Comparison of ENCODE assay signal across 8 cellular contexts in genomic region chr20:2006452-2007381, GRCh38. TPM values are rescaled to one million over a fixed set of nuclear protein-coding genes. Genes with fewer than 3 reads are reported as not detected.
DNase-seq lines count a peak whose midpoint lies in the region; ATAC-seq lines count a peak whose summit lies in the region.

No MANE protein-coding gene starts in this region.

- peak; percentile 6 for DNase-seq in stimulated activated CD4-positive, alpha-beta T cell treated with anti-CD3 and anti-CD28 coated beads, Interleukin-12 subunit alpha, Interleukin-12 subunit beta, amount 100 ng/mL, for 4 hours
- no peak for DNase-seq in stimulated activated CD4-positive, alpha-beta T cell treated with anti-CD3 and anti-CD28 coated beads, Interleukin-4, amount 100 ng/mL, for 4 hours
- DNase-seq in NCI-H1105 (lab: John Stamatoyannopoulos, UW): peak; percentile 61
- peak; percentile 29 to 45 for DNase-seq in activated T-cell treated with anti-CD3 and anti-CD28 coated beads, Interleukin-2, amount 50 U/mL, for 72 hours
- DNase-seq in inferior parietal cortex (ENCODE audit: extremely low spot score): peak; percentile 40
- DNase-seq in stimulated activated effector memory CD8-positive, alpha-beta T cell treated with anti-CD3 and anti-CD28 coated beads, Interleukin-12 subunit alpha, Interleukin-12 subunit beta, amount 100 ng/mL, for 72 hours (ENCODE audit: low spot score in 2 of 2): peak; percentile 20 to 57
- no peak for DNase-seq in DMS114 treated with DMSO at 0.1 percent for 48 hours (lab: John Stamatoyannopoulos, UW; ENCODE audit: unreplicated experiment)

- no peaks in the 10 kb centered on the region for H3K4me1 Mint-ChIP-seq in activated T-cell treated with anti-CD3 and anti-CD28 coated beads, Interleukin-2, amount 50 U/mL, for 72 hours (ENCODE audit: low read depth)
- H3K4me1 Mint-ChIP-seq in stimulated activated effector memory CD8-positive, alpha-beta T cell treated with anti-CD3 and anti-CD28 coated beads, Interleukin-12 subunit alpha, Interleukin-12 subunit beta, amount 100 ng/mL, for 72 hours: no peaks in the 10 kb centered on the region

- peaks cover 27% of the 10 kb centered on the region for H3K27me3 Mint-ChIP-seq in activated T-cell treated with anti-CD3 and anti-CD28 coated beads, Interleukin-2, amount 50 U/mL, for 72 hours (ENCODE audit: low read depth)

- H3K9me3 Mint-ChIP-seq in activated T-cell treated with anti-CD3 and anti-CD28 coated beads, Interleukin-2, amount 50 U/mL, for 72 hours: no peaks in the 10 kb centered on the region
- H3K9me3 Mint-ChIP-seq in stimulated activated effector memory CD8-positive, alpha-beta T cell treated with anti-CD3 and anti-CD28 coated beads, Interleukin-12 subunit alpha, Interleukin-12 subunit beta, amount 100 ng/mL, for 72 hours: no peaks in the 10 kb centered on the region

- H3K4me3 Mint-ChIP-seq in activated T-cell treated with anti-CD3 and anti-CD28 coated beads, Interleukin-2, amount 50 U/mL, for 72 hours: no peak overlapping the region
- H3K4me3 Mint-ChIP-seq in stimulated activated effector memory CD8-positive, alpha-beta T cell treated with anti-CD3 and anti-CD28 coated beads, Interleukin-12 subunit alpha, Interleukin-12 subunit beta, amount 100 ng/mL, for 72 hours: no peak overlapping the region

- H3K27ac Mint-ChIP-seq in activated T-cell treated with anti-CD3 and anti-CD28 coated beads, Interleukin-2, amount 50 U/mL, for 72 hours: no peak overlapping the region
- no peak overlapping the region for H3K27ac Mint-ChIP-seq in stimulated activated effector memory CD8-positive, alpha-beta T cell treated with anti-CD3 and anti-CD28 coated beads, Interleukin-12 subunit alpha, Interleukin-12 subunit beta, amount 100 ng/mL, for 72 hours

- no peaks in the 10 kb centered on the region for H3K36me3 Mint-ChIP-seq in activated T-cell treated with anti-CD3 and anti-CD28 coated beads, Interleukin-2, amount 50 U/mL, for 72 hours (ENCODE audit: insufficient read depth in 2 of 2)
- H3K36me3 Mint-ChIP-seq in stimulated activated effector memory CD8-positive, alpha-beta T cell treated with anti-CD3 and anti-CD28 coated beads, Interleukin-12 subunit alpha, Interleukin-12 subunit beta, amount 100 ng/mL, for 72 hours: no peaks in the 10 kb centered on the region

- no peak for ATAC-seq in activated T-cell treated with anti-CD3 and anti-CD28 coated beads, Interleukin-2, amount 50 U/mL, for 72 hours (replicated peaks in 1 of 2)
- no peak for ATAC-seq in stimulated activated effector memory CD8-positive, alpha-beta T cell treated with anti-CD3 and anti-CD28 coated beads, Interleukin-12 subunit alpha, Interleukin-12 subunit beta, amount 100 ng/mL, for 72 hours
- ATAC-seq in GM21723 (IDR thresholded peaks at IDR 0.05; ENCODE audit: unreplicated experiment): no peak

RNA-seq across cellular contexts. Expression of gene PDYN, which starts 12.9 kb away (rescaled TPM):
- total RNA-seq in activated T-cell treated with anti-CD3 and anti-CD28 coated beads, Interleukin-2, amount 50 U/mL, for 72 hours: not detected

Comparison
In these comparisons a context has a peak if more than half of its experiments do, and no peak if none do; other contexts are left out.
1. DNase-seq: peak in stimulated activated CD4-positive, alpha-beta T cell treated with anti-CD3 and anti-CD28 coated beads, Interleukin-12 subunit alpha, Interleukin-12 subunit beta, amount 100 ng/mL, for 4 hours (single experiment), NCI-H1105 (single experiment), activated T-cell treated with anti-CD3 and anti-CD28 coated beads, Interleukin-2, amount 50 U/mL, for 72 hours (2 of 2), inferior parietal cortex (single experiment) and stimulated activated effector memory CD8-positive, alpha-beta T cell treated with anti-CD3 and anti-CD28 coated beads, Interleukin-12 subunit alpha, Interleukin-12 subunit beta, amount 100 ng/mL, for 72 hours (2 of 2); none in stimulated activated CD4-positive, alpha-beta T cell treated with anti-CD3 and anti-CD28 coated beads, Interleukin-4, amount 100 ng/mL, for 4 hours (0 of 2) and DMS114 treated with DMSO at 0.1 percent for 48 hours (single experiment).